Comparison of ENCODE assay signal across 23 cellular contexts in genomic region chr2:95036491-95037289, GRCh38. TPM values are rescaled to one million over a fixed set of nuclear protein-coding genes. Genes with fewer than 3 reads are reported as not detected.
A peak's percentile ranks its signal among the peaks of the same experiment; 100 is the strongest.
DNase-seq lines count a peak whose midpoint lies in the region; ATAC-seq, FAIRE-seq and TF ChIP-seq lines count a peak whose summit lies in the region.
"Had no signal": no experiment of that assay in that cellular context is flagged by ENCODE, and none has a peak within 500 bp of the region (broad histone marks: within the 10 kb centered on the region; RNA-seq: fewer than 3 reads in every experiment).

No MANE protein-coding gene starts in this region.

- no peak for TF ChIP-seq POLR2A in GM12878 (IDR thresholded peaks at IDR 0.05; ENCODE audit: low read depth, low read length)
- TF ChIP-seq POLR2A in sigmoid colon (IDR thresholded peaks at IDR 0.05): no peak

- no peak for TF ChIP-seq RAD21 in GM12878 (IDR thresholded peaks at IDR 0.05; ENCODE audit: insufficient read depth, low read depth, low read length)

- H3K36me3 ChIP-seq in GM12878 (ENCODE audit: control insufficient read depth in 2 of 2, insufficient read depth in 2 of 2, low read length in 1 of 2) (no peaks in the 10 kb centered on the region), sigmoid colon (no peaks in the 10 kb centered on the region)
- H3K36me3 ChIP-seq: pancreas had no signal

- no peak overlapping the region for H3K27ac ChIP-seq in GM12878 (ENCODE audit: control insufficient read depth, insufficient read depth)
- H3K27ac ChIP-seq in sigmoid colon: no peak overlapping the region
- H3K27ac ChIP-seq: A549, pancreas, VCaP had no signal

- H3K79me2 ChIP-seq in GM12878 (ENCODE audit: control insufficient read depth, insufficient read depth, low read length): no peaks in the 10 kb centered on the region

- CTCF ChIA-PET in activated CD4-positive, alpha-beta T cell treated with anti-CD3 and anti-CD28 coated beads, Interleukin-2, amount 10 ng/mL, durations not matched to agents 7 days and 5 days (lab: Charles Lee): no interaction called here
- CTCF ChIA-PET in T-cell (lab: Charles Lee): no interaction called here
- CTCF ChIA-PET in GM12878 (lab: Yijun Ruan, JAX): interaction anchor here (3.1 kb wide), 1 partner anchor 13 kb away, joined by 19 read pairs; no protein-coding TSS in a partner anchor

- no peak overlapping the region for H3K9ac ChIP-seq in GM12878 (ENCODE audit: control insufficient read depth, insufficient read depth, low read length)

- ATAC-seq in T-cell (replicated peaks in 1 of 4): no peak
- no peak for ATAC-seq in GM12878
- no peak for ATAC-seq in stimulated activated effector memory CD8-positive, alpha-beta T cell treated with anti-CD3 and anti-CD28 coated beads, Interleukin-12 subunit alpha, Interleukin-12 subunit beta, amount 100 ng/mL, for 72 hours
- no peak for ATAC-seq in HG03521 (IDR thresholded peaks at IDR 0.05; ENCODE audit: unreplicated experiment)
- ATAC-seq: A549, pancreas, Right ventricle myocardium inferior had no signal

- intact Hi-C loops in GM12878 (cut with micrococcal nuclease; ENCODE audit: unreplicated experiment) (no loop called here), sigmoid colon (cut with DNase I) (no loop called here)

- H3K36me3 Mint-ChIP-seq in activated CD4-positive, alpha-beta T cell treated with anti-CD3 and anti-CD28 coated beads, Interleukin-2, amount 10 ng/mL, durations not matched to agents 7 days and 5 days (ENCODE audit: low read depth): peaks cover 52% of the 10 kb centered on the region
- H3K36me3 Mint-ChIP-seq in T-cell: peaks cover 24% of the 10 kb centered on the region
- no peaks in the 10 kb centered on the region for H3K36me3 Mint-ChIP-seq in stimulated activated effector memory CD8-positive, alpha-beta T cell treated with anti-CD3 and anti-CD28 coated beads, Interleukin-12 subunit alpha, Interleukin-12 subunit beta, amount 100 ng/mL, for 72 hours

- WGBS in GM12878 (ENCODE audit: insufficient coverage, insufficient replicate concordance, low lambda C conversion rate, missing lambda C conversion rate): 49% methylated on average over 4 of the region's 4 CpGs
- 79 to 88% methylated on average over 4 of the region's 4 CpGs for WGBS in sigmoid colon, 2 donors

- no peak overlapping the region for H3K4me3 Mint-ChIP-seq in activated CD4-positive, alpha-beta T cell treated with anti-CD3 and anti-CD28 coated beads, Interleukin-2, amount 10 ng/mL, durations not matched to agents 7 days and 5 days
- H3K4me3 Mint-ChIP-seq in T-cell: peak overlapping the region in 1 of 3 donors; percentile 46
- H3K4me3 Mint-ChIP-seq in stimulated activated effector memory CD8-positive, alpha-beta T cell treated with anti-CD3 and anti-CD28 coated beads, Interleukin-12 subunit alpha, Interleukin-12 subunit beta, amount 100 ng/mL, for 72 hours: no peak overlapping the region

- no peaks in the 10 kb centered on the region for H3K27me3 Mint-ChIP-seq in activated CD4-positive, alpha-beta T cell treated with anti-CD3 and anti-CD28 coated beads, Interleukin-2, amount 10 ng/mL, durations not matched to agents 7 days and 5 days
- no peaks in the 10 kb centered on the region for H3K27me3 Mint-ChIP-seq in T-cell

- in situ Hi-C loops in GM12878 (cut with MboI): no loop called here

- H3K4me1 Mint-ChIP-seq in activated CD4-positive, alpha-beta T cell treated with anti-CD3 and anti-CD28 coated beads, Interleukin-2, amount 10 ng/mL, durations not matched to agents 7 days and 5 days: peaks cover 68% of the 10 kb centered on the region
- H3K4me1 Mint-ChIP-seq in T-cell: peaks cover 83 to 90% (median 85%) of the 10 kb centered on the region in 3 donors
- peaks cover 36% of the 10 kb centered on the region for H3K4me1 Mint-ChIP-seq in stimulated activated effector memory CD8-positive, alpha-beta T cell treated with anti-CD3 and anti-CD28 coated beads, Interleukin-12 subunit alpha, Interleukin-12 subunit beta, amount 100 ng/mL, for 72 hours

- TF ChIP-seq EP300 in GM12878 (IDR thresholded peaks at IDR 0.05; ENCODE audit: borderline replicate concordance in 1 of 2, control insufficient read depth in 1 of 2, low read depth in 2 of 2, low read length in 2 of 2): no peak
- TF ChIP-seq EP300 in sigmoid colon (IDR thresholded peaks at IDR 0.05): no peak

- no peak overlapping the region for H2AFZ ChIP-seq in GM12878 (ENCODE audit: control insufficient read depth, low read depth, low read length)

- BruUV-seq in GM12878 (replicated peaks; lab: Mats Ljungman, UMichigan): no TSS peak

- SMC1A ChIA-PET in GM12878 (lab: Charles Lee; ENCODE audit: uncharacterized antibody, unreplicated experiment): no interaction called here

- TF ChIP-seq CTCF in GM12878 (IDR thresholded peaks at IDR 0.05 in 2 of 3, conservative IDR thresholded peaks at IDR 0.05 in 1 of 3; ENCODE audit: control insufficient read depth in 2 of 3, extremely low read depth in 1 of 3, insufficient read depth in 1 of 3, low read depth in 3 of 3, low read length in 3 of 3): no peak
- no peak for TF ChIP-seq CTCF in sigmoid colon (IDR thresholded peaks at IDR 0.05)
- TF ChIP-seq CTCF in foreskin fibroblast (IDR thresholded peaks at IDR 0.05; ENCODE audit: low read depth, low read length): no peak

- H3K4me3 ChIP-seq in GM12878 (no peak overlapping the region), sigmoid colon (no peak overlapping the region), foreskin fibroblast (ENCODE audit: low read depth in 1 of 2, low read length in 2 of 2) (no peak overlapping the region)
- H3K4me3 ChIP-seq: A549, lung, pancreas had no signal

- RAD21 ChIA-PET in GM12878 (lab: Charles Lee; ENCODE audit: unreplicated experiment): no interaction called here

- H3K9me3 ChIP-seq in GM12878 (replicated peaks; ENCODE audit: control insufficient read depth, insufficient read depth, low read length) (no peaks in the 10 kb centered on the region), sigmoid colon (no peaks in the 10 kb centered on the region)
- H3K9me3 ChIP-seq: pancreas had no signal

- no peaks in the 10 kb centered on the region for H3K9me3 Mint-ChIP-seq in activated CD4-positive, alpha-beta T cell treated with anti-CD3 and anti-CD28 coated beads, Interleukin-2, amount 10 ng/mL, durations not matched to agents 7 days and 5 days
- H3K9me3 Mint-ChIP-seq in T-cell: peaks cover 0 to 20% (median 4%) of the 10 kb centered on the region in 3 donors
- peaks cover 31% of the 10 kb centered on the region for H3K9me3 Mint-ChIP-seq in stimulated activated effector memory CD8-positive, alpha-beta T cell treated with anti-CD3 and anti-CD28 coated beads, Interleukin-12 subunit alpha, Interleukin-12 subunit beta, amount 100 ng/mL, for 72 hours

- H4K20me1 ChIP-seq in GM12878 (ENCODE audit: control insufficient read depth, insufficient read depth): no peaks in the 10 kb centered on the region

- H3K4me2 ChIP-seq in GM12878 (ENCODE audit: control insufficient read depth, insufficient read depth): no peak overlapping the region
- H3K4me2 ChIP-seq: A549 had no signal

- H3K27ac Mint-ChIP-seq in activated CD4-positive, alpha-beta T cell treated with anti-CD3 and anti-CD28 coated beads, Interleukin-2, amount 10 ng/mL, durations not matched to agents 7 days and 5 days: peak overlapping the region; percentile 82
- H3K27ac Mint-ChIP-seq in T-cell: peak overlapping the region; percentile 73 to 77
- H3K27ac Mint-ChIP-seq in stimulated activated effector memory CD8-positive, alpha-beta T cell treated with anti-CD3 and anti-CD28 coated beads, Interleukin-12 subunit alpha, Interleukin-12 subunit beta, amount 100 ng/mL, for 72 hours: peak overlapping the region; percentile 88

- no peak for DNase-seq in activated CD4-positive, alpha-beta T cell treated with anti-CD3 and anti-CD28 coated beads, Interleukin-2, amount 10 ng/mL, durations not matched to agents 7 days and 5 days
- DNase-seq in activated CD4-positive, alpha-beta T cell treated with anti-CD3 and anti-CD28 coated beads for 48 hours: no peak
- DNase-seq in T-cell: no peak
- DNase-seq in GM12878 (ENCODE audit: low read depth, low spot score): no peak
- DNase-seq in stimulated activated effector memory CD8-positive, alpha-beta T cell treated with anti-CD3 and anti-CD28 coated beads, Interleukin-12 subunit alpha, Interleukin-12 subunit beta, amount 100 ng/mL, for 72 hours (ENCODE audit: low spot score in 2 of 2): no peak
- DNase-seq in sigmoid colon: no peak
- DNase-seq in foreskin fibroblast: no peak
- DNase-seq: activated effector memory CD4-positive, alpha-beta T cell treated with anti-CD3 and anti-CD28 coated beads, Interleukin-2, amount 50 U/mL, for 16 hours; DMS 273 treated with DMSO at 0.1 percent for 48 hours; NCI-H1105 treated with DMSO at 0.1 percent for 48 hours; NCI-H2081 treated with DMSO at 0.1 percent for 48 hours; NCI-H510A treated with DMSO at 0.1 percent for 48 hours; pancreas had no signal

- peaks cover 15% of the 10 kb centered on the region for H3K4me1 ChIP-seq in GM12878 (ENCODE audit: control insufficient read depth, insufficient read depth, low read length)
- no peaks in the 10 kb centered on the region for H3K4me1 ChIP-seq in sigmoid colon
- H3K4me1 ChIP-seq: A549, pancreas had no signal

- POLR2A ChIA-PET in activated CD4-positive, alpha-beta T cell treated with anti-CD3 and anti-CD28 coated beads, Interleukin-2, amount 10 ng/mL, durations not matched to agents 7 days and 5 days (lab: Charles Lee): no interaction called here
- POLR2A ChIA-PET in T-cell (lab: Charles Lee): no interaction called here
- POLR2A ChIA-PET in GM12878 (lab: Charles Lee): no interaction called here

- H3K27me3 ChIP-seq in GM12878 (replicated peaks in 1 of 2; ENCODE audit: control insufficient read depth in 2 of 2, insufficient read depth in 2 of 2, low read length in 1 of 2) (no peaks in the 10 kb centered on the region), sigmoid colon (peaks cover 0 to 3% (median 0%) of the 10 kb centered on the region in 3 donors)
- H3K27me3 ChIP-seq: pancreas had no signal

- no peak for FAIRE-seq in GM12878 (lab: Jason Lieb, UNC)
- FAIRE-seq: A549, colon, endometrium, G401.6, H54, pancreas had no signal

RNA-seq across cellular contexts. Expression of gene MAL, which starts 11.2 kb away (rescaled TPM):
- total RNA-seq in activated CD4-positive, alpha-beta T cell treated with anti-CD3 and anti-CD28 coated beads, Interleukin-2, amount 10 ng/mL, durations not matched to agents 7 days and 5 days: 100 to 1,000 TPM; 237 to 339 TPM
- total RNA-seq in T-cell: 100 to 1,000 TPM; 129 to 179 (median 150) TPM
- total RNA-seq in GM12878 (2013; cell fraction: nucleolus; rRNA removed): 15.0 and 16.0 TPM in 2 replicates
- total RNA-seq in GM12878 (2014; rRNA removed): 1.7 and 1.9 TPM in 2 replicates
- 1.1 and 1.3 TPM in 2 replicates for total RNA-seq in GM12878 (2014; rRNA removed; fragmentation: Illumina TruSeq; extraction: Trizol)
- 1.2 and 1.8 TPM in 2 replicates for total RNA-seq in GM12878 (2021)
- 6.6 TPM for polyA plus RNA-seq in GM12878 (2011; ENCODE audit: low read depth)
- polyA plus RNA-seq in GM12878 (2011; rRNA removed): 3.0 and 4.5 TPM in 2 replicates
- polyA plus RNA-seq in GM12878 (2011; cell fraction: cytosol; rRNA removed): 6.5 and 8.7 TPM in 2 replicates
- 3.5 and 4.5 TPM in 2 replicates for polyA plus RNA-seq in GM12878 (2011; cell fraction: nucleus; rRNA removed)
- 14.4 and 19.8 TPM in 2 replicates for polyA plus RNA-seq in GM12878 (2012)
- polyA plus RNA-seq in GM12878 (2014; fragmentation: Illumina TruSeq; extraction: Trizol): 1.6 and 2.4 TPM in 2 replicates
- 1 to 10 TPM; 1.4 to 1.8 TPM for polyA plus RNA-seq in GM12878 (2014; fragmentation: Nextera tagmentation; extraction: Ambion mirVana)
- polyA plus RNA-seq in GM12878 (2014; rRNA removed): 1.4 and 1.7 TPM in 2 replicates
- polyA plus RNA-seq in GM12878 (2016; fragmentation: Nextera tagmentation; extraction: Ambion mirVana): 1 to 10 TPM; 2.4 to 3.1 TPM
- 1.8 and 2.3 TPM in 2 replicates for polyA minus RNA-seq in GM12878 (2011; rRNA and poly(A)+ RNA removed)
- 1.7 and 4.0 TPM in 2 replicates for polyA minus RNA-seq in GM12878 (2011; cell fraction: cytosol; rRNA and poly(A)+ RNA removed)
- 0.60 and 0.77 TPM in 2 replicates for polyA minus RNA-seq in GM12878 (2011; cell fraction: nucleus; rRNA and poly(A)+ RNA removed)
- 10 to 100 TPM in 3 of 4 donors, 1 to 10 TPM in 1; 7.6 to 28.9 (median 15.9) TPM for total RNA-seq in sigmoid colon
- polyA plus RNA-seq in sigmoid colon: 1 to 10 TPM in 2 of 3 donors, under 1 TPM in 1; 0.69 to 8.4 (median 7.4) TPM
- polyA plus RNA-seq: A549, BJ had no signal

Comparison
In these comparisons a context has a peak if more than half of its experiments do, and no peak if none do; other contexts are left out.
1. RNA of gene MAL, which starts 11.2 kb away (total RNA-seq): 237 to 339 TPM in activated CD4-positive, alpha-beta T cell treated with anti-CD3 and anti-CD28 coated beads, Interleukin-2, amount 10 ng/mL, durations not matched to agents 7 days and 5 days and 129 to 179 TPM in T-cell; 7.6 to 28.9 TPM in sigmoid colon and 1.1 to 16.0 TPM in GM12878; every median in the first group is over 4 times any median in the second.
2. Peak in every context shown above with its lines, with median percentiles within 50 percentile points of each other: H3K27ac Mint-ChIP-seq.